15 cellular contexts compared by ENCODE assay signal in genomic region chr17:82865274-82865673, GRCh38. TPM values are rescaled to one million over a fixed set of nuclear protein-coding genes. Genes with fewer than 3 reads are reported as not detected.
DNase-seq lines count a peak whose midpoint lies in the region; ATAC-seq and TF ChIP-seq lines count a peak whose summit lies in the region.
"Had no signal": no experiment of that assay in that cellular context is flagged by ENCODE, and none has a peak within 500 bp of the region (broad histone marks: within the 10 kb centered on the region; RNA-seq: fewer than 3 reads in every experiment).

No MANE protein-coding gene starts in this region.

- H3K9ac ChIP-seq in BLaER1 treated with 17β-estradiol and CSF1 and Interleukin-3, amounts not matched to agents 10 nM and 100 nM: peak overlapping the region in 5 of 11 experiments; percentile 19 to 56 (median 45); a peak in 8 of 22 replicates
- no peak overlapping the region for H3K9ac ChIP-seq in mesendoderm (ENCODE audit: low read length)

- peak overlapping the region; percentile 88 to 100 (median 98) for H3K4me2 ChIP-seq in BLaER1 treated with 17β-estradiol and CSF1 and Interleukin-3, amounts not matched to agents 10 nM and 100 nM
- H3K4me2 ChIP-seq in mesendoderm (ENCODE audit: low read length): no peak overlapping the region

- no peaks in the 10 kb centered on the region for H3K9me3 ChIP-seq in BLaER1 treated with 17β-estradiol and CSF1 and Interleukin-3, amounts not matched to agents 10 nM and 100 nM (replicated peaks in 1 of 11)
- no peaks in the 10 kb centered on the region for H3K9me3 ChIP-seq in CD8-positive, alpha-beta T cell (ENCODE audit: low read length)
- H3K9me3 ChIP-seq: Caco-2, right lobe of liver had no signal

- H2BK15ac ChIP-seq in mesendoderm (replicated peaks; ENCODE audit: low read depth): no peak overlapping the region

- WGBS in mesendoderm (ENCODE audit: extremely low coverage, insufficient coverage, low lambda C conversion rate): no CpG with 5 or more reads among the region's 23 CpGs

- H3K56ac ChIP-seq in mesendoderm (ENCODE audit: low read length): no peak overlapping the region

- H3K79me2 ChIP-seq in mesendoderm (ENCODE audit: control insufficient read depth, insufficient read depth, low read length): no peaks in the 10 kb centered on the region

- H2BK5ac ChIP-seq in mesendoderm (ENCODE audit: low read length): no peak overlapping the region

- peaks cover 95 to 100% (median 100%) of the 10 kb centered on the region in 10 experiments for H3K4me1 ChIP-seq in BLaER1 treated with 17β-estradiol and CSF1 and Interleukin-3, amounts not matched to agents 10 nM and 100 nM
- peaks cover 54% of the 10 kb centered on the region for H3K4me1 ChIP-seq in CD8-positive, alpha-beta T cell (ENCODE audit: insufficient read depth, low read length)
- H3K4me1 ChIP-seq in mesendoderm (ENCODE audit: control insufficient read depth, low read depth, low read length): no peaks in the 10 kb centered on the region
- H3K4me1 ChIP-seq: right lobe of liver had no signal

- H3K36me3 Mint-ChIP-seq in CD8-positive, alpha-beta T cell: peaks cover 7% of the 10 kb centered on the region
- peaks cover 17% of the 10 kb centered on the region for H3K36me3 Mint-ChIP-seq in activated T-helper 1 cell treated with anti-CD3 and anti-CD28 coated beads, Interleukin-12 subunit alpha, Interleukin-12 subunit beta, Interleukin-2, Interleukin-4 antibody, amounts not matched to agents 30 ng/mL and 10 ng/mL and 1 ng/mL, durations not matched to agents 14 hours and 24 hours and 36 hours (ENCODE audit: low read depth)
- peaks cover 5% of the 10 kb centered on the region for H3K36me3 Mint-ChIP-seq in nephron (ENCODE audit: low read depth)

- ATAC-seq in CD8-positive, alpha-beta T cell: no peak
- ATAC-seq: HepG2, right lobe of liver had no signal

- H3K18ac ChIP-seq in mesendoderm (ENCODE audit: low read length): no peak overlapping the region

- no peaks in the 10 kb centered on the region for H3K9me3 Mint-ChIP-seq in CD8-positive, alpha-beta T cell
- no peaks in the 10 kb centered on the region for H3K9me3 Mint-ChIP-seq in activated T-helper 1 cell treated with anti-CD3 and anti-CD28 coated beads, Interleukin-12 subunit alpha, Interleukin-12 subunit beta, Interleukin-2, Interleukin-4 antibody, amounts not matched to agents 30 ng/mL and 10 ng/mL and 1 ng/mL, durations not matched to agents 14 hours and 24 hours and 36 hours
- H3K9me3 Mint-ChIP-seq in nephron: no peaks in the 10 kb centered on the region

- H3K79me1 ChIP-seq in mesendoderm (ENCODE audit: low read length): peaks cover 3% of the 10 kb centered on the region

- H3K4me1 Mint-ChIP-seq in CD8-positive, alpha-beta T cell (ENCODE audit: low read depth): peaks cover 54% of the 10 kb centered on the region
- H3K4me1 Mint-ChIP-seq in activated T-helper 1 cell treated with anti-CD3 and anti-CD28 coated beads, Interleukin-12 subunit alpha, Interleukin-12 subunit beta, Interleukin-2, Interleukin-4 antibody, amounts not matched to agents 30 ng/mL and 10 ng/mL and 1 ng/mL, durations not matched to agents 14 hours and 24 hours and 36 hours (ENCODE audit: low read depth): peaks cover 69% of the 10 kb centered on the region
- peaks cover 78% of the 10 kb centered on the region for H3K4me1 Mint-ChIP-seq in nephron

- H3K27ac ChIP-seq in BLaER1 treated with 17β-estradiol and CSF1 and Interleukin-3, amounts not matched to agents 10 nM and 100 nM: peak overlapping the region in 3 of 11 experiments; percentile 63 to 66 (median 63); a peak in 4 of 22 replicates
- no peak overlapping the region for H3K27ac ChIP-seq in CD8-positive, alpha-beta T cell (ENCODE audit: low read depth, low read length)
- H3K27ac ChIP-seq in mesendoderm (ENCODE audit: low read depth, low read length): no peak overlapping the region
- H3K27ac ChIP-seq: right lobe of liver had no signal

- H4K8ac ChIP-seq in mesendoderm (ENCODE audit: low read depth, low read length): no peak overlapping the region

- DNase-seq in CD8-positive, alpha-beta T cell: no peak
- DNase-seq in activated T-helper 1 cell treated with anti-CD3 and anti-CD28 coated beads, Interleukin-12 subunit alpha, Interleukin-12 subunit beta, Interleukin-2, Interleukin-4 antibody, amounts not matched to agents 30 ng/mL and 10 ng/mL and 1 ng/mL, durations not matched to agents 14 hours and 24 hours and 36 hours (ENCODE audit: low spot score): no peak
- DNase-seq in NCI-H446 treated with DMSO at 0.1 percent for 48 hours (lab: John Stamatoyannopoulos, UW) (no peak), NOMO-1 treated with dmso at 0.1 percent for 144 hours (lab: John Stamatoyannopoulos, UW; ENCODE audit: unreplicated experiment) (no peak), mesendoderm (no peak)
- DNase-seq: Caco-2, kidney, NCI-H1436 treated with DMSO at 0.1 percent for 48 hours, right lobe of liver, Right ventricle myocardium superior, substantia nigra had no signal

- H3K27ac Mint-ChIP-seq in CD8-positive, alpha-beta T cell: peak overlapping the region; percentile 82
- H3K27ac Mint-ChIP-seq in activated T-helper 1 cell treated with anti-CD3 and anti-CD28 coated beads, Interleukin-12 subunit alpha, Interleukin-12 subunit beta, Interleukin-2, Interleukin-4 antibody, amounts not matched to agents 30 ng/mL and 10 ng/mL and 1 ng/mL, durations not matched to agents 14 hours and 24 hours and 36 hours: peak overlapping the region; percentile 18
- peak overlapping the region; percentile 80 to 95 (median 93) for H3K27ac Mint-ChIP-seq in nephron

- H3K4ac ChIP-seq in mesendoderm (ENCODE audit: low read depth, low read length): no peak overlapping the region

- no peak overlapping the region for H4K5ac ChIP-seq in mesendoderm (ENCODE audit: low read length)

- peak overlapping the region in 3 of 10 experiments; percentile 22 to 32 (median 25); a peak in 3 of 20 replicates for H3K4me3 ChIP-seq in BLaER1 treated with 17β-estradiol and CSF1 and Interleukin-3, amounts not matched to agents 10 nM and 100 nM
- H3K4me3 ChIP-seq in CD8-positive, alpha-beta T cell (ENCODE audit: low read depth, low read length): no peak overlapping the region
- no peak overlapping the region for H3K4me3 ChIP-seq in mesendoderm (ENCODE audit: low read length)
- H3K4me3 ChIP-seq: right lobe of liver had no signal

- H3K27me3 ChIP-seq in BLaER1 treated with 17β-estradiol and CSF1 and Interleukin-3, amounts not matched to agents 10 nM and 100 nM: peaks cover 15 to 56% (median 21%) of the 10 kb centered on the region in 11 experiments; a peak in 20 of 22 replicates
- no peaks in the 10 kb centered on the region for H3K27me3 ChIP-seq in CD8-positive, alpha-beta T cell (ENCODE audit: insufficient read depth, low read length)
- H3K27me3 ChIP-seq in mesendoderm (ENCODE audit: insufficient read depth, low read length, poor library complexity): no peaks in the 10 kb centered on the region
- H3K27me3 ChIP-seq: right lobe of liver had no signal

- intact Hi-C loops in CD8-positive, alpha-beta T cell (cut with DNase I, micrococcal nuclease): loop anchor here (2.0 to 5.0 kb wide), 2 partner anchors 47 to 82 kb away; no protein-coding TSS in a partner anchor
- intact Hi-C loops in activated T-helper 1 cell treated with anti-CD3 and anti-CD28 coated beads, Interleukin-12 subunit alpha, Interleukin-12 subunit beta, Interleukin-2, Interleukin-4 antibody, amounts not matched to agents 30 ng/mL and 10 ng/mL and 1 ng/mL, durations not matched to agents 14 hours and 24 hours and 36 hours (cut with micrococcal nuclease): loop anchor here (10.0 kb wide), 1 partner anchor 180 kb away; no protein-coding TSS in a partner anchor

- no peak for TF ChIP-seq CTCF in CD8-positive, alpha-beta T cell (IDR thresholded peaks at IDR 0.05)
- no peak for TF ChIP-seq CTCF in nephron (IDR thresholded peaks at IDR 0.05; ENCODE audit: unreplicated experiment in 3 of 3)

- peaks cover 0 to 9% (median 4%) of the 10 kb centered on the region in 11 experiments; a peak in 15 of 22 replicates for H3K36me3 ChIP-seq in BLaER1 treated with 17β-estradiol and CSF1 and Interleukin-3, amounts not matched to agents 10 nM and 100 nM
- H3K36me3 ChIP-seq in CD8-positive, alpha-beta T cell (ENCODE audit: insufficient read depth, low read length): peaks cover 2% of the 10 kb centered on the region
- peaks cover 2% of the 10 kb centered on the region for H3K36me3 ChIP-seq in mesendoderm (ENCODE audit: control insufficient read depth, insufficient read depth, low read length)

- H3K4me3 Mint-ChIP-seq in CD8-positive, alpha-beta T cell: peak overlapping the region; percentile 53
- H3K4me3 Mint-ChIP-seq in activated T-helper 1 cell treated with anti-CD3 and anti-CD28 coated beads, Interleukin-12 subunit alpha, Interleukin-12 subunit beta, Interleukin-2, Interleukin-4 antibody, amounts not matched to agents 30 ng/mL and 10 ng/mL and 1 ng/mL, durations not matched to agents 14 hours and 24 hours and 36 hours: peak overlapping the region; percentile 49
- no peak overlapping the region for H3K4me3 Mint-ChIP-seq in nephron

- peaks cover 25 to 100% (median 91%) of the 10 kb centered on the region in 11 experiments; a peak in 21 of 22 replicates for H4K20me1 ChIP-seq in BLaER1 treated with 17β-estradiol and CSF1 and Interleukin-3, amounts not matched to agents 10 nM and 100 nM

- H2AK5ac ChIP-seq in mesendoderm (ENCODE audit: low read length): no peak overlapping the region

- no peak overlapping the region for H3K23ac ChIP-seq in mesendoderm (ENCODE audit: low read length)

- no peak overlapping the region for H2BK120ac ChIP-seq in mesendoderm (ENCODE audit: low read depth, low read length)

- POLR2A ChIA-PET in CD8-positive, alpha-beta T cell (lab: Charles Lee): interaction anchor here (2.9 to 4.3 kb wide), 2 partner anchors 18 to 44 kb away, joined by 23 to 59 read pairs; no protein-coding TSS in a partner anchor

- H3K27me3 Mint-ChIP-seq in CD8-positive, alpha-beta T cell (ENCODE audit: low read depth): no peaks in the 10 kb centered on the region
- H3K27me3 Mint-ChIP-seq in activated T-helper 1 cell treated with anti-CD3 and anti-CD28 coated beads, Interleukin-12 subunit alpha, Interleukin-12 subunit beta, Interleukin-2, Interleukin-4 antibody, amounts not matched to agents 30 ng/mL and 10 ng/mL and 1 ng/mL, durations not matched to agents 14 hours and 24 hours and 36 hours (ENCODE audit: insufficient read depth): no peaks in the 10 kb centered on the region
- peaks cover 5% of the 10 kb centered on the region for H3K27me3 Mint-ChIP-seq in nephron (ENCODE audit: low read depth)

- CTCF ChIA-PET in CD8-positive, alpha-beta T cell (lab: Charles Lee): interaction anchor here (1.0 to 2.4 kb wide), 5 partner anchors 9 to 114 kb away, joined by 3 to 11 read pairs (median 4); no protein-coding TSS in a partner anchor

RNA-seq across cellular contexts. Expression of gene ZNF750, which starts 25.5 kb away (rescaled TPM):
- total RNA-seq in CD8-positive, alpha-beta T cell: not detected
- total RNA-seq in activated T-helper 1 cell treated with anti-CD3 and anti-CD28 coated beads, Interleukin-12 subunit alpha, Interleukin-12 subunit beta, Interleukin-2, Interleukin-4 antibody, amounts not matched to agents 30 ng/mL and 10 ng/mL and 1 ng/mL, durations not matched to agents 14 hours and 24 hours and 36 hours: not detected in 2 replicates
- not detected for polyA plus RNA-seq in mesendoderm (2013, experiment 1 of 2)
- polyA plus RNA-seq in mesendoderm (2013, experiment 2 of 2): 0.01 TPM
- total RNA-seq: HepG2, myocyte, right lobe of liver had no signal
- polyA plus RNA-seq: HepG2 had no signal

Comparison
In these comparisons a context has a peak if more than half of its experiments do, and no peak if none do; other contexts are left out.
1. H3K27ac Mint-ChIP-seq: peak in every context shown above with its lines; median percentile 93 in nephron; 82 in CD8-positive, alpha-beta T cell; 18 in activated T-helper 1 cell treated with anti-CD3 and anti-CD28 coated beads, Interleukin-12 subunit alpha, Interleukin-12 subunit beta, Interleukin-2, Interleukin-4 antibody, amounts not matched to agents 30 ng/mL and 10 ng/mL and 1 ng/mL, durations not matched to agents 14 hours and 24 hours and 36 hours.
2. H3K4me3 Mint-ChIP-seq: peak in CD8-positive, alpha-beta T cell (single experiment) and activated T-helper 1 cell treated with anti-CD3 and anti-CD28 coated beads, Interleukin-12 subunit alpha, Interleukin-12 subunit beta, Interleukin-2, Interleukin-4 antibody, amounts not matched to agents 30 ng/mL and 10 ng/mL and 1 ng/mL, durations not matched to agents 14 hours and 24 hours and 36 hours (single experiment); none in nephron (0 of 3).